Comparison of ENCODE assay signal across 11 cellular contexts in genomic region chr3:143897558-143898305, GRCh38. TPM values are rescaled to one million over a fixed set of nuclear protein-coding genes. Genes with fewer than 3 reads are reported as not detected.
DNase-seq lines count a peak whose midpoint lies in the region; ATAC-seq and TF ChIP-seq lines count a peak whose summit lies in the region.
"Had no signal": no experiment of that assay in that cellular context is flagged by ENCODE, and none has a peak within 500 bp of the region (broad histone marks: within the 10 kb centered on the region; RNA-seq: fewer than 3 reads in every experiment).

No MANE protein-coding gene starts in this region.

- H3K18ac ChIP-seq in H9 (ENCODE audit: insufficient read length, low read depth, low read length) = no peak overlapping the region

- H2BK12ac ChIP-seq in H9 (ENCODE audit: insufficient read length, low read depth, low read length) = no peak overlapping the region

- no peak overlapping the region for H2AK5ac ChIP-seq in H9 (ENCODE audit: insufficient read length, low read length)

- H3K79me1 ChIP-seq in H9 (ENCODE audit: insufficient read depth, low read depth, low read length, poor library complexity, severe bottlenecking) = no peaks in the 10 kb centered on the region

- H3K4me3 ChIP-seq in right atrium auricular region (no peak overlapping the region), choroid plexus epithelial cell (ENCODE audit: low read depth, low read length) (no peak overlapping the region)

- ATAC-seq in Right ventricle myocardium inferior = peak; percentile 20
- ATAC-seq in HG03457 (IDR thresholded peaks at IDR 0.05; ENCODE audit: unreplicated experiment) = no peak
- ATAC-seq: left ventricle myocardium superior had no signal

- H3K23me2 ChIP-seq in H9 (ENCODE audit: insufficient read length, low read depth, low read length, poor library complexity, severe bottlenecking) = no peaks in the 10 kb centered on the region

- no peak overlapping the region for H3K14ac ChIP-seq in H9 (ENCODE audit: insufficient read depth, low read length)

- no peaks in the 10 kb centered on the region for H4K20me1 ChIP-seq in H9 (ENCODE audit: control insufficient read depth, insufficient read depth, insufficient read length)

- H3K27me3 ChIP-seq in right atrium auricular region (no peaks in the 10 kb centered on the region), H9 (ENCODE audit: insufficient read depth, low read length) (no peaks in the 10 kb centered on the region; the same call in 1 of the 2 replicates)

- H2BK20ac ChIP-seq in H9 (ENCODE audit: low read depth, low read length, poor library complexity, severe bottlenecking) = no peak overlapping the region

- no peaks in the 10 kb centered on the region for H3K36me3 Mint-ChIP-seq in H9 (ENCODE audit: insufficient read depth in 1 of 3, low read depth in 3 of 3)
- H3K36me3 Mint-ChIP-seq: activated naive CD4-positive, alpha-beta T cell treated with anti-CD3 and anti-CD28 coated beads, Interleukin-2, amount 50 U/mL, for 24 hours had no signal

- no peak overlapping the region for H3T11ph ChIP-seq in H9 (ENCODE audit: low read length)

- H3K56ac ChIP-seq in H9 (ENCODE audit: insufficient read length, low read depth, low read length) = no peak overlapping the region

- H3K4me1 ChIP-seq in right atrium auricular region (no peaks in the 10 kb centered on the region), H9 (ENCODE audit: insufficient read depth, low read length) (no peaks in the 10 kb centered on the region)

- H3K27ac ChIP-seq in right atrium auricular region (no peak overlapping the region), H9 (ENCODE audit: insufficient read length, low read depth, low read length) (no peak overlapping the region)

- H3K79me2 ChIP-seq in H9 (ENCODE audit: insufficient read depth, low read length) = no peaks in the 10 kb centered on the region

- no peak overlapping the region for H2BK120ac ChIP-seq in H9 (ENCODE audit: low read depth, low read length, poor library complexity, severe bottlenecking)

- intact Hi-C loops in Right ventricle myocardium inferior (cut with DNase I) = no loop called here

- DNase-seq in Right ventricle myocardium inferior (ENCODE audit: missing footprints) = no peak
- DNase-seq in right atrium auricular region (ENCODE audit: low spot score) = no peak
- peak; percentile 85 for DNase-seq in choroid plexus epithelial cell (ENCODE audit: low read depth)
- DNase-seq in left kidney (ENCODE audit: low read depth, low spot score) = peak; percentile 33
- DNase-seq in superior temporal gyrus (ENCODE audit: extremely low spot score) = peak; percentile 66
- DNase-seq in H9 = no peak
- no peak for DNase-seq in dedifferentiated amniotic fluid mesenchymal stem cell (ENCODE audit: extremely low spot score)
- DNase-seq: activated CD4-positive, alpha-beta T cell treated with anti-CD3 and anti-CD28 coated beads, Interleukin-2, amount 50 U/mL, for 4 hours; left ventricle myocardium superior had no signal

- TF ChIP-seq CTCF in right atrium auricular region (IDR thresholded peaks at IDR 0.05) (no peak), choroid plexus epithelial cell (conservative IDR thresholded peaks at IDR 0.05; ENCODE audit: low read depth, low read length) (no peak), H9 (conservative IDR thresholded peaks at IDR 0.05) (no peak)

- H3K27ac Mint-ChIP-seq in H9 = no peak overlapping the region
- H3K27ac Mint-ChIP-seq: activated naive CD4-positive, alpha-beta T cell treated with anti-CD3 and anti-CD28 coated beads, Interleukin-2, amount 50 U/mL, for 24 hours had no signal

- no peak overlapping the region for H3K4me2 ChIP-seq in H9 (ENCODE audit: insufficient read depth, insufficient read length, low read length)

- no peaks in the 10 kb centered on the region for H3K27me3 Mint-ChIP-seq in H9 (ENCODE audit: low read depth)
- H3K27me3 Mint-ChIP-seq: activated naive CD4-positive, alpha-beta T cell treated with anti-CD3 and anti-CD28 coated beads, Interleukin-2, amount 50 U/mL, for 24 hours had no signal

- H3K4ac ChIP-seq in H9 (ENCODE audit: low read depth, low read length) = no peak overlapping the region

- no peak overlapping the region for H2AFZ ChIP-seq in H9 (ENCODE audit: low read length)

- H2BK5ac ChIP-seq in H9 (ENCODE audit: insufficient read length, low read length) = no peak overlapping the region

- H3K36me3 ChIP-seq in right atrium auricular region = no peaks in the 10 kb centered on the region

- H3K9me3 Mint-ChIP-seq in H9 = no peaks in the 10 kb centered on the region
- H3K9me3 Mint-ChIP-seq: activated naive CD4-positive, alpha-beta T cell treated with anti-CD3 and anti-CD28 coated beads, Interleukin-2, amount 50 U/mL, for 24 hours had no signal

- no peak overlapping the region for H3K4me3 Mint-ChIP-seq in H9
- H3K4me3 Mint-ChIP-seq: activated naive CD4-positive, alpha-beta T cell treated with anti-CD3 and anti-CD28 coated beads, Interleukin-2, amount 50 U/mL, for 24 hours had no signal

- H3K4me1 Mint-ChIP-seq in H9 = 0 out of 4 replicates have a peak, but pooled peaks cover 0 to 5% of the 10 kb centered on the region in 2 experiments
- H3K4me1 Mint-ChIP-seq: activated naive CD4-positive, alpha-beta T cell treated with anti-CD3 and anti-CD28 coated beads, Interleukin-2, amount 50 U/mL, for 24 hours had no signal

- H2BK15ac ChIP-seq in H9 (ENCODE audit: low read depth, low read length) = no peak overlapping the region

- no peak overlapping the region for H4K91ac ChIP-seq in H9 (ENCODE audit: insufficient read length, low read depth, low read length)

- no peak overlapping the region for H3K9ac ChIP-seq in H9 (ENCODE audit: extremely low read depth, insufficient read length, low read length)

- no peak overlapping the region for H4K8ac ChIP-seq in H9 (replicated peaks; ENCODE audit: insufficient read length, low read depth, low read length)

- no peaks in the 10 kb centered on the region for H3K9me3 ChIP-seq in right atrium auricular region
- H3K9me3 ChIP-seq in H9 (ENCODE audit: control insufficient read depth, low read depth, low read length) = no peaks in the 10 kb centered on the region

- no peak overlapping the region for H3K23ac ChIP-seq in H9 (ENCODE audit: insufficient read length, low read depth, low read length)

- no CpG with 5 or more reads among the region's 7 CpGs for WGBS in H9 (ENCODE audit: extremely low coverage, insufficient read length, low lambda C conversion rate)

- no peak overlapping the region for H4K5ac ChIP-seq in H9 (ENCODE audit: insufficient read length, low read depth, low read length)

RNA-seq across cellular contexts. Expression of gene SLC9A9, which starts 49.5 kb away (rescaled TPM):
- 9.3 TPM for total RNA-seq in Right ventricle myocardium inferior
- 1 to 10 TPM; 3.1 to 4.2 TPM for total RNA-seq in right atrium auricular region
- 0.35 and 0.48 TPM in 2 replicates for total RNA-seq in H9 (2021)

Comparison
In these comparisons a context has a peak if more than half of its experiments do, and no peak if none do; other contexts are left out.
1. DNase-seq: peak in choroid plexus epithelial cell (single experiment), left kidney (single experiment) and superior temporal gyrus (single experiment); none in Right ventricle myocardium inferior (single experiment), right atrium auricular region (single experiment), H9 (single experiment) and dedifferentiated amniotic fluid mesenchymal stem cell (single experiment).